Comparison of ENCODE assay signal across 33 cellular contexts in genomic region chr6:11890849-11891248, GRCh38.
"Had no signal": no experiment of that assay in that cellular context is flagged by ENCODE, and none has a peak within 500 bp of the region (broad histone marks: within the 10 kb centered on the region; RNA-seq: fewer than 3 reads in every experiment).

No MANE protein-coding gene starts in this region.

- ATAC-seq: activated CD8-positive, alpha-beta T cell treated with anti-CD3 and anti-CD28 coated beads for 36 hours; activated naive CD8-positive, alpha-beta T cell treated with anti-CD3 and anti-CD28 coated beads, Interleukin-2, amount 50 U/mL, for 24 hours; activated T-cell treated with anti-CD3 and anti-CD28 coated beads, Interleukin-2, amount 50 U/mL, for 4 hours; activated T-helper 17 cell treated with anti-CD3 and anti-CD28 coated beads, Interleukin-2, amount 50 U/mL, for 72 hours; body of pancreas; naive thymus-derived CD4-positive, alpha-beta T cell; psoas muscle; stimulated activated memory B cell treated with anti-CD40 and anti-IgM and Interleukin-4, amounts not matched to agents 10 μg/mL and 1 μg/mL and 100 μg/mL, for 72 hours; upper lobe of right lung had no signal

- H3K36me3 Mint-ChIP-seq: immature natural killer cell; mesothelial cell of epicardium; naive thymus-derived CD4-positive, alpha-beta T cell; stimulated activated memory B cell treated with anti-CD40 and anti-IgM and Interleukin-4, amounts not matched to agents 10 μg/mL and 1 μg/mL and 100 μg/mL, for 72 hours had no signal

- H3K27ac ChIP-seq: body of pancreas, cardiac muscle cell, esophagus muscularis mucosa, parathyroid adenoma, psoas muscle, sigmoid colon, stomach, thyroid gland, upper lobe of right lung had no signal

- H3K4me1 Mint-ChIP-seq: activated B cell treated with CpG ODN at 0.5 μM for 24 hours; activated naive CD8-positive, alpha-beta T cell treated with anti-CD3 and anti-CD28 coated beads, Interleukin-2, amount 50 U/mL, for 24 hours; immature natural killer cell; mesothelial cell of epicardium; neural crest cell; stimulated activated memory B cell treated with anti-CD40 and anti-IgM and Interleukin-4, amounts not matched to agents 10 μg/mL and 1 μg/mL and 100 μg/mL, for 72 hours had no signal

- H3K4me3 ChIP-seq: body of pancreas, cardiac muscle cell, esophagus muscularis mucosa, psoas muscle, sigmoid colon, smooth muscle cell, stomach, thyroid gland, upper lobe of right lung had no signal

- H3K9ac ChIP-seq: parathyroid adenoma had no signal

- H3K36me3 ChIP-seq: cardiac muscle cell, esophagus muscularis mucosa, sigmoid colon, stomach, thyroid gland, upper lobe of right lung had no signal

- H3K27me3 ChIP-seq: body of pancreas, cardiac muscle cell, esophagus muscularis mucosa, sigmoid colon, stomach, thyroid gland, upper lobe of right lung had no signal

- H3K9me3 Mint-ChIP-seq: activated B cell treated with CpG ODN at 0.5 μM for 24 hours; activated T-helper 17 cell treated with anti-CD3 and anti-CD28 coated beads, Interleukin-2, amount 50 U/mL, for 72 hours; T-helper 2 cell treated with Interferon-gamma antibody and Interleukin-4, amounts not matched to agents 5 μg/mL and 100 μg/mL, for 36 hours had no signal

- H3K4me2 ChIP-seq: smooth muscle cell had no signal

- H3K4me3 Mint-ChIP-seq: activated B cell treated with CpG ODN at 0.5 μM for 24 hours; activated CD8-positive, alpha-beta T cell treated with anti-CD3 and anti-CD28 coated beads for 36 hours; activated naive CD8-positive, alpha-beta T cell treated with anti-CD3 and anti-CD28 coated beads, Interleukin-2, amount 50 U/mL, for 24 hours; activated T-cell treated with anti-CD3 and anti-CD28 coated beads, Interleukin-2, amount 50 U/mL, for 4 hours; activated T-helper 17 cell treated with anti-CD3 and anti-CD28 coated beads, Interleukin-2, amount 50 U/mL, for 72 hours; immature natural killer cell; mesothelial cell of epicardium; naive thymus-derived CD4-positive, alpha-beta T cell; neural crest cell; stimulated activated memory B cell treated with anti-CD40 and anti-IgM and Interleukin-4, amounts not matched to agents 10 μg/mL and 1 μg/mL and 100 μg/mL, for 72 hours; T-helper 2 cell treated with Interferon-gamma antibody and Interleukin-4, amounts not matched to agents 5 μg/mL and 100 μg/mL, for 36 hours had no signal

- H3K4me1 ChIP-seq: body of pancreas, esophagus muscularis mucosa, parathyroid adenoma, psoas muscle, sigmoid colon, stomach, thyroid gland, upper lobe of right lung had no signal

- H3K27ac Mint-ChIP-seq: activated B cell treated with CpG ODN at 0.5 μM for 24 hours; activated CD8-positive, alpha-beta T cell treated with anti-CD3 and anti-CD28 coated beads for 36 hours; activated naive CD8-positive, alpha-beta T cell treated with anti-CD3 and anti-CD28 coated beads, Interleukin-2, amount 50 U/mL, for 24 hours; activated T-helper 17 cell treated with anti-CD3 and anti-CD28 coated beads, Interleukin-2, amount 50 U/mL, for 72 hours; immature natural killer cell; mesothelial cell of epicardium; naive thymus-derived CD4-positive, alpha-beta T cell; stimulated activated memory B cell treated with anti-CD40 and anti-IgM and Interleukin-4, amounts not matched to agents 10 μg/mL and 1 μg/mL and 100 μg/mL, for 72 hours; T-helper 2 cell treated with Interferon-gamma antibody and Interleukin-4, amounts not matched to agents 5 μg/mL and 100 μg/mL, for 36 hours had no signal

- H3K27me3 Mint-ChIP-seq: activated B cell treated with CpG ODN at 0.5 μM for 24 hours; activated CD8-positive, alpha-beta T cell treated with anti-CD3 and anti-CD28 coated beads for 36 hours; activated naive CD8-positive, alpha-beta T cell treated with anti-CD3 and anti-CD28 coated beads, Interleukin-2, amount 50 U/mL, for 24 hours; activated T-helper 17 cell treated with anti-CD3 and anti-CD28 coated beads, Interleukin-2, amount 50 U/mL, for 72 hours; naive thymus-derived CD4-positive, alpha-beta T cell; stimulated activated memory B cell treated with anti-CD40 and anti-IgM and Interleukin-4, amounts not matched to agents 10 μg/mL and 1 μg/mL and 100 μg/mL, for 72 hours had no signal

- H3K9me3 ChIP-seq: body of pancreas, esophagus muscularis mucosa, psoas muscle, sigmoid colon, stomach, thyroid gland, upper lobe of right lung had no signal

- H3K79me2 ChIP-seq: parathyroid adenoma had no signal

- DNase-seq: activated B cell treated with CpG ODN at 0.5 μM for 24 hours; activated CD4-positive, alpha-beta T cell treated with anti-CD3 and anti-CD28 coated beads, Interleukin-2, amount 50 U/mL, for 1 hour; activated CD8-positive, alpha-beta T cell treated with anti-CD3 and anti-CD28 coated beads for 36 hours; activated gamma-delta T cell treated with Interleukin-2 at 50 U/mL for 16 hours; activated naive CD4-positive, alpha-beta T cell treated with anti-CD3 and anti-CD28 coated beads, Interleukin-2, amount 50 U/mL, for 16 hours; activated naive CD8-positive, alpha-beta T cell treated with anti-CD3 and anti-CD28 coated beads, Interleukin-2, amount 50 U/mL, for 24 hours; activated T-cell treated with anti-CD3 and anti-CD28 coated beads, Interleukin-2, amount 50 U/mL, for 4 hours; body of pancreas; dermis blood vessel endothelial cell; effector CD4-positive, alpha-beta T cell; head of caudate nucleus; hippocampal formation; immature natural killer cell; naive thymus-derived CD4-positive, alpha-beta T cell; nucleus accumbens; psoas muscle; sigmoid colon; stimulated activated CD4-positive, alpha-beta T cell treated with anti-CD3 and anti-CD28 coated beads, Interleukin-1b, Interleukin-23, amount 100 ng/mL, for 48 hours; stimulated activated CD4-positive, alpha-beta T cell treated with anti-CD3 and anti-CD28 coated beads, Interleukin-4, amount 100 ng/mL, for 4 hours; stimulated activated CD8-positive, alpha-beta memory T cell treated with anti-CD3 and anti-CD28 coated beads, Interleukin-4, amount 100 ng/mL, for 48 hours; stomach; T-helper 1 cell; thyroid gland; upper lobe of right lung had no signal

- H2AFZ ChIP-seq: parathyroid adenoma had no signal
